Comparison of ENCODE assay signal across 1 cellular context in genomic region chr12:46934374-46935111, GRCh38.
A peak's percentile ranks its signal among the peaks of the same experiment; 100 is the strongest.
TF ChIP-seq lines count a peak whose summit lies in the region.

No MANE protein-coding gene starts in this region.

TF ChIP-seq in HepG2, 621 proteins besides CTCF, POLR2A, EP300 and RAD21 (continued from another document):
- no peak for TF ChIP-seq CEBPZ (IDR thresholded peaks at IDR 0.05; ENCODE audit: low read length)
- no peak for TF ChIP-seq ZBTB20 (CRISPR knock-in tag; IDR thresholded peaks at IDR 0.05; ENCODE audit: borderline replicate concordance, low read depth)
- TF ChIP-seq ZNF232 (CRISPR knock-in tag; IDR thresholded peaks at IDR 0.05; ENCODE audit: borderline replicate concordance): no peak
- no peak for TF ChIP-seq IRF9 (CRISPR knock-in tag; IDR thresholded peaks at IDR 0.05; ENCODE audit: borderline replicate concordance)
- TF ChIP-seq NR3C1 (CRISPR knock-in tag; IDR thresholded peaks at IDR 0.05): no peak
- TF ChIP-seq ZNF281 (CRISPR knock-in tag; IDR thresholded peaks at IDR 0.05; ENCODE audit: borderline replicate concordance): peak; percentile 79; the same call in 1 of the 2 replicates
- TF ChIP-seq ZKSCAN1 (IDR thresholded peaks at IDR 0.05; ENCODE audit: low read length): no peak
- peak; percentile 22; the same call in 1 of the 2 replicates for TF ChIP-seq ELF3 (CRISPR knock-in tag; IDR thresholded peaks at IDR 0.05)
- TF ChIP-seq ZNF136 (CRISPR knock-in tag; IDR thresholded peaks at IDR 0.05; ENCODE audit: low read depth): no peak
- peak; percentile 25; the same call in 1 of the 2 replicates for TF ChIP-seq BCL6 (CRISPR knock-in tag; IDR thresholded peaks at IDR 0.05)
- TF ChIP-seq ZNF576 (CRISPR knock-in tag; IDR thresholded peaks at IDR 0.05): no peak
- 0 out of 2 replicates have a peak, but pooled peaks have one; percentile 26 for TF ChIP-seq PITX1 (CRISPR knock-in tag; IDR thresholded peaks at IDR 0.05)
- TF ChIP-seq UBTF (CRISPR knock-in tag; IDR thresholded peaks at IDR 0.05): no peak
- no peak for TF ChIP-seq GPBP1L1 (CRISPR knock-in tag; IDR thresholded peaks at IDR 0.05)
- TF ChIP-seq ATF7-NPFF (CRISPR knock-in tag; IDR thresholded peaks at IDR 0.05; ENCODE audit: low read depth): no peak
- TF ChIP-seq ZNF225 (CRISPR knock-in tag; IDR thresholded peaks at IDR 0.05): no peak
- no peak for TF ChIP-seq FUBP1 (CRISPR knock-in tag; IDR thresholded peaks at IDR 0.05; ENCODE audit: borderline replicate concordance)
- TF ChIP-seq SALL1 (CRISPR knock-in tag; IDR thresholded peaks at IDR 0.05): peak; percentile 66; the same call in 1 of the 2 replicates
- peak; percentile 23; the same call in 1 of the 2 replicates for TF ChIP-seq CBX5 (CRISPR knock-in tag; IDR thresholded peaks at IDR 0.05; ENCODE audit: borderline replicate concordance)
- TF ChIP-seq ZNF484 (CRISPR knock-in tag; IDR thresholded peaks at IDR 0.05; ENCODE audit: borderline replicate concordance, low read depth): no peak
- TF ChIP-seq ZNF3 (CRISPR knock-in tag; IDR thresholded peaks at IDR 0.05): no peak
- TF ChIP-seq SOX13 (IDR thresholded peaks at IDR 0.05): peak; percentile 73; the same call in 1 of the 2 replicates
- peak in 1 of 2 experiments; percentile 96; a peak in 2 of 4 replicates for TF ChIP-seq SOX13 (CRISPR knock-in tag; conservative IDR thresholded peaks at IDR 0.05 in 1 of 2, IDR thresholded peaks at IDR 0.05 in 1 of 2)
- no peak for TF ChIP-seq ZMAT3 (CRISPR knock-in tag; conservative IDR thresholded peaks at IDR 0.05)
- peak; percentile 58; the same call in 1 of the 2 replicates for TF ChIP-seq FOXO1 (CRISPR knock-in tag; IDR thresholded peaks at IDR 0.05)
- peak; percentile 64 for TF ChIP-seq POGZ (CRISPR knock-in tag; IDR thresholded peaks at IDR 0.05)
- TF ChIP-seq SOX6 (IDR thresholded peaks at IDR 0.05): no peak
- TF ChIP-seq SOX6 (CRISPR knock-in tag; IDR thresholded peaks at IDR 0.05): peak; percentile 94
- no peak for TF ChIP-seq ZBTB8A (CRISPR knock-in tag; IDR thresholded peaks at IDR 0.05; ENCODE audit: borderline replicate concordance, low read depth)
- no peak for TF ChIP-seq SNRNP70 (IDR thresholded peaks at IDR 0.05; ENCODE audit: low read depth, low read length)
- no peak for TF ChIP-seq RFX5 (IDR thresholded peaks at IDR 0.05; ENCODE audit: low read depth, low read length)
- TF ChIP-seq ZNF12 (CRISPR knock-in tag; IDR thresholded peaks at IDR 0.05): peak; percentile 68; the same call in 1 of the 2 replicates
- no peak for TF ChIP-seq ZBTB7B (CRISPR knock-in tag; IDR thresholded peaks at IDR 0.05)
- TF ChIP-seq ZBTB25 (CRISPR knock-in tag; IDR thresholded peaks at IDR 0.05): no peak
- TF ChIP-seq RARG (CRISPR knock-in tag; IDR thresholded peaks at IDR 0.05; ENCODE audit: low read depth): no peak
- TF ChIP-seq ZNF264 (CRISPR knock-in tag; IDR thresholded peaks at IDR 0.05): no peak
- TF ChIP-seq SUZ12 (IDR thresholded peaks at IDR 0.05; ENCODE audit: low read depth, low read length): no peak
TF ChIP-seq in HepG2: peak in this region for 67.
